Comparison of ENCODE assay signal across 1 cellular context in the genomic region with DNA sequence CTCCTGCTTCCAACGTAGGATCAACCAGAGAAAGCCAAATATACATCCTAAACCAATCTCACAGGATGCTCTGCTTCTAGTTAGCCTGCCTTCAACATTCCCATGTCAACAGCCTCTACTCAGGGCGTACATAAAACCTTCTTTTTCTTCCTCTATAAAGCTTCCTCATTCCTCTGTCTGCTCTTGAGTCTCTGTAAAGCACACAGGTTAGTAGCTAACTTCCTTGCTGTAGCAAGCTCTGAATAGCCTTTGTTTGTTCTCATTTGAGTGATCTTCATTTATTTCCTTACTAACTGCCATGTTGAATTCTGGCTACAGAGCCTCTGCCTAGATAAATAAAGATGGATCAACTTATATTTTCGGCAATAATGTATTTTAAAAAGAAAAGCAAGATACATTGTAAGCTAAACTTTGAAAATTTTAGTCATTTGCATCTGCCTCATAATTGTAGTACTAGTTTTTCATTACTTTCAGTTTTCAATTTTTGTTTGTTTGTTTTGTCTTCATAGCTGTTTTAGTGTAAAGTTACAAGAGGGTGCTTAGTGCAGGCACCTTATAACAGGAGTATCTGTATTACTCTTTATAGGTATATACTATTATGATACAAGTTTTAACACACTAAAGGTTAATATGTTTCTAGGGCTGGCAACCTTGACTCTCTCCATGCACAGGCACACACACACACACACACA.
TF ChIP-seq lines count a peak whose summit lies in the region.

No MANE protein-coding gene starts in this region.

TF ChIP-seq in H1, 55 proteins besides CTCF, POLR2A, EP300 and RAD21:
- TF ChIP-seq, protein P1, sequence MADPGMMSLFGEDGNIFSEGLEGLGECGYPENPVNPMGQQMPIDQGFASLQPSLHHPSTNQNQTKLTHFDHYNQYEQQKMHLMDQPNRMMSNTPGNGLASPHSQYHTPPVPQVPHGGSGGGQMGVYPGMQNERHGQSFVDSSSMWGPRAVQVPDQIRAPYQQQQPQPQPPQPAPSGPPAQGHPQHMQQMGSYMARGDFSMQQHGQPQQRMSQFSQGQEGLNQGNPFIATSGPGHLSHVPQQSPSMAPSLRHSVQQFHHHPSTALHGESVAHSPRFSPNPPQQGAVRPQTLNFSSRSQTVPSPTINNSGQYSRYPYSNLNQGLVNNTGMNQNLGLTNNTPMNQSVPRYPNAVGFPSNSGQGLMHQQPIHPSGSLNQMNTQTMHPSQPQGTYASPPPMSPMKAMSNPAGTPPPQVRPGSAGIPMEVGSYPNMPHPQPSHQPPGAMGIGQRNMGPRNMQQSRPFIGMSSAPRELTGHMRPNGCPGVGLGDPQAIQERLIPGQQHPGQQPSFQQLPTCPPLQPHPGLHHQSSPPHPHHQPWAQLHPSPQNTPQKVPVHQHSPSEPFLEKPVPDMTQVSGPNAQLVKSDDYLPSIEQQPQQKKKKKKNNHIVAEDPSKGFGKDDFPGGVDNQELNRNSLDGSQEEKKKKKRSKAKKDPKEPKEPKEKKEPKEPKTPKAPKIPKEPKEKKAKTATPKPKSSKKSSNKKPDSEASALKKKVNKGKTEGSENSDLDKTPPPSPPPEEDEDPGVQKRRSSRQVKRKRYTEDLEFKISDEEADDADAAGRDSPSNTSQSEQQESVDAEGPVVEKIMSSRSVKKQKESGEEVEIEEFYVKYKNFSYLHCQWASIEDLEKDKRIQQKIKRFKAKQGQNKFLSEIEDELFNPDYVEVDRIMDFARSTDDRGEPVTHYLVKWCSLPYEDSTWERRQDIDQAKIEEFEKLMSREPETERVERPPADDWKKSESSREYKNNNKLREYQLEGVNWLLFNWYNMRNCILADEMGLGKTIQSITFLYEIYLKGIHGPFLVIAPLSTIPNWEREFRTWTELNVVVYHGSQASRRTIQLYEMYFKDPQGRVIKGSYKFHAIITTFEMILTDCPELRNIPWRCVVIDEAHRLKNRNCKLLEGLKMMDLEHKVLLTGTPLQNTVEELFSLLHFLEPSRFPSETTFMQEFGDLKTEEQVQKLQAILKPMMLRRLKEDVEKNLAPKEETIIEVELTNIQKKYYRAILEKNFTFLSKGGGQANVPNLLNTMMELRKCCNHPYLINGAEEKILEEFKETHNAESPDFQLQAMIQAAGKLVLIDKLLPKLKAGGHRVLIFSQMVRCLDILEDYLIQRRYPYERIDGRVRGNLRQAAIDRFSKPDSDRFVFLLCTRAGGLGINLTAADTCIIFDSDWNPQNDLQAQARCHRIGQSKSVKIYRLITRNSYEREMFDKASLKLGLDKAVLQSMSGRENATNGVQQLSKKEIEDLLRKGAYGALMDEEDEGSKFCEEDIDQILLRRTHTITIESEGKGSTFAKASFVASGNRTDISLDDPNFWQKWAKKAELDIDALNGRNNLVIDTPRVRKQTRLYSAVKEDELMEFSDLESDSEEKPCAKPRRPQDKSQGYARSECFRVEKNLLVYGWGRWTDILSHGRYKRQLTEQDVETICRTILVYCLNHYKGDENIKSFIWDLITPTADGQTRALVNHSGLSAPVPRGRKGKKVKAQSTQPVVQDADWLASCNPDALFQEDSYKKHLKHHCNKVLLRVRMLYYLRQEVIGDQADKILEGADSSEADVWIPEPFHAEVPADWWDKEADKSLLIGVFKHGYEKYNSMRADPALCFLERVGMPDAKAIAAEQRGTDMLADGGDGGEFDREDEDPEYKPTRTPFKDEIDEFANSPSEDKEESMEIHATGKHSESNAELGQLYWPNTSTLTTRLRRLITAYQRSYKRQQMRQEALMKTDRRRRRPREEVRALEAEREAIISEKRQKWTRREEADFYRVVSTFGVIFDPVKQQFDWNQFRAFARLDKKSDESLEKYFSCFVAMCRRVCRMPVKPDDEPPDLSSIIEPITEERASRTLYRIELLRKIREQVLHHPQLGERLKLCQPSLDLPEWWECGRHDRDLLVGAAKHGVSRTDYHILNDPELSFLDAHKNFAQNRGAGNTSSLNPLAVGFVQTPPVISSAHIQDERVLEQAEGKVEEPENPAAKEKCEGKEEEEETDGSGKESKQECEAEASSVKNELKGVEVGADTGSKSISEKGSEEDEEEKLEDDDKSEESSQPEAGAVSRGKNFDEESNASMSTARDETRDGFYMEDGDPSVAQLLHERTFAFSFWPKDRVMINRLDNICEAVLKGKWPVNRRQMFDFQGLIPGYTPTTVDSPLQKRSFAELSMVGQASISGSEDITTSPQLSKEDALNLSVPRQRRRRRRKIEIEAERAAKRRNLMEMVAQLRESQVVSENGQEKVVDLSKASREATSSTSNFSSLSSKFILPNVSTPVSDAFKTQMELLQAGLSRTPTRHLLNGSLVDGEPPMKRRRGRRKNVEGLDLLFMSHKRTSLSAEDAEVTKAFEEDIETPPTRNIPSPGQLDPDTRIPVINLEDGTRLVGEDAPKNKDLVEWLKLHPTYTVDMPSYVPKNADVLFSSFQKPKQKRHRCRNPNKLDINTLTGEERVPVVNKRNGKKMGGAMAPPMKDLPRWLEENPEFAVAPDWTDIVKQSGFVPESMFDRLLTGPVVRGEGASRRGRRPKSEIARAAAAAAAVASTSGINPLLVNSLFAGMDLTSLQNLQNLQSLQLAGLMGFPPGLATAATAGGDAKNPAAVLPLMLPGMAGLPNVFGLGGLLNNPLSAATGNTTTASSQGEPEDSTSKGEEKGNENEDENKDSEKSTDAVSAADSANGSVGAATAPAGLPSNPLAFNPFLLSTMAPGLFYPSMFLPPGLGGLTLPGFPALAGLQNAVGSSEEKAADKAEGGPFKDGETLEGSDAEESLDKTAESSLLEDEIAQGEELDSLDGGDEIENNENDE (IDR thresholded peaks at IDR 0.05; ENCODE audit: insufficient replicate concordance, low read length), result no peak
- TF ChIP-seq CHD2 (IDR thresholded peaks at IDR 0.05; ENCODE audit: low read length) (no peak), HDAC2 (IDR thresholded peaks at IDR 0.05; ENCODE audit: borderline replicate concordance in 1 of 2, low read depth in 2 of 2, low read length in 2 of 2) (no peak), EZH2 (IDR thresholded peaks at IDR 0.05; ENCODE audit: low read depth, low read length, severe bottlenecking) (no peak), RNF2 (IDR thresholded peaks at IDR 0.05; ENCODE audit: borderline replicate concordance, low read depth, low read length, missing control alignments, poor library complexity, severe bottlenecking) (no peak), GTF2F1 (IDR thresholded peaks at IDR 0.05; ENCODE audit: borderline replicate concordance, low read depth, low read length) (no peak), YY1 (IDR thresholded peaks at IDR 0.05; ENCODE audit: low read depth, low read length) (no peak), TCF12 (IDR thresholded peaks at IDR 0.05; ENCODE audit: low read depth, low read length) (no peak), BCL11A (IDR thresholded peaks at IDR 0.05; ENCODE audit: low read depth in 2 of 2, low read length in 2 of 2) (no peak), RXRA (IDR thresholded peaks at IDR 0.05; ENCODE audit: insufficient read depth, low read depth, low read length) (no peak), NANOG (IDR thresholded peaks at IDR 0.05; ENCODE audit: insufficient read depth, low read depth, low read length, poor library complexity, severe bottlenecking) (no peak)
